ENCODE assay signal across 27 cellular contexts in the genomic region with DNA sequence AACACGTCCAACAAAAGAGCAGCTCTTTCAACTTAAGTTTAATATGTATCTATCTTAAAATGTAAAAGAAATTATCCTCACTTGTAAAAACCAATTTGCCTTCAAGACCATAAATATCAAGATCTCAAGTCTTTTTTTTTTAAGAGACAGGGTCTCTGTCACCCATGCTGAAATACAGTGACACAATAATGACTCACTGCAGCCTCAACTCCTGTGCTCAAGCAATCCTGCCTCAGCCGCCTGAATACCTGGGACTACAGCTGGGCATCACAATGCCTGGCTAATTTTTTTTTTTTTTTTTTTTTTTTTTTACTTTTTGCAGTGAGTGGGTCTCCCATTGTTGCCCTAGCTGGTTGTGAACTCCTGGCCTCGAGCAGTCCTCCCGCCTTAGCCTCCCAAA. TPM values are rescaled to one million over a fixed set of nuclear protein-coding genes. Genes with fewer than 3 reads are reported as not detected.
DNase-seq lines count a peak whose midpoint lies in the region; ATAC-seq, FAIRE-seq and TF ChIP-seq lines count a peak whose summit lies in the region.
"Had no signal": no experiment of that assay in that cellular context is flagged by ENCODE, and none has a peak within 500 bp of the region (broad histone marks: within the 10 kb centered on the region; RNA-seq: fewer than 3 reads in every experiment).

No MANE protein-coding gene starts in this region.

- intact Hi-C loops in kidney (cut with DNase I), result no loop called here

- no peaks in the 10 kb centered on the region for H3K4me1 ChIP-seq in kidney (ENCODE audit: control insufficient read depth in 1 of 2, insufficient read depth in 1 of 2, low read depth in 1 of 2, low read length in 2 of 2)
- H3K4me1 ChIP-seq: A549, uterus had no signal

- no peak overlapping the region for H3K9ac ChIP-seq in kidney (ENCODE audit: low read length in 2 of 2)

- no peak overlapping the region for H3K27ac ChIP-seq in kidney (ENCODE audit: low read depth in 2 of 2, low read length in 2 of 2)
- H3K27ac ChIP-seq: A549, heart left ventricle, thoracic aorta, uterus had no signal

- H3K4me1 Mint-ChIP-seq in activated T-cell treated with anti-CD3 and anti-CD28 coated beads, Interleukin-2, amount 50 U/mL, for 4 hours (ENCODE audit: low read depth), result peaks cover 48% of the 10 kb centered on the region
- peaks cover 60% of the 10 kb centered on the region for H3K4me1 Mint-ChIP-seq in activated T-cell treated with anti-CD3 and anti-CD28 coated beads, Interleukin-2, amount 50 U/mL, for 24 hours (ENCODE audit: low read depth)
- H3K4me1 Mint-ChIP-seq in stimulated activated effector memory CD8-positive, alpha-beta T cell treated with anti-CD3 and anti-CD28 coated beads, Interleukin-12 subunit alpha, Interleukin-12 subunit beta, amount 100 ng/mL, for 72 hours, result peaks cover 40% of the 10 kb centered on the region

- ATAC-seq in activated T-cell treated with anti-CD3 and anti-CD28 coated beads, Interleukin-2, amount 50 U/mL, for 4 hours, result peak; percentile 55 to 61
- peak; percentile 59 for ATAC-seq in stimulated activated effector memory CD8-positive, alpha-beta T cell treated with anti-CD3 and anti-CD28 coated beads, Interleukin-12 subunit alpha, Interleukin-12 subunit beta, amount 100 ng/mL, for 72 hours
- ATAC-seq: A549; activated CD4-positive, alpha-beta T cell treated with anti-CD3 and anti-CD28 coated beads for 36 hours; heart left ventricle had no signal

- no peaks in the 10 kb centered on the region for H3K9me3 Mint-ChIP-seq in activated T-cell treated with anti-CD3 and anti-CD28 coated beads, Interleukin-2, amount 50 U/mL, for 4 hours
- H3K9me3 Mint-ChIP-seq in activated T-cell treated with anti-CD3 and anti-CD28 coated beads, Interleukin-2, amount 50 U/mL, for 24 hours, result no peaks in the 10 kb centered on the region
- no peaks in the 10 kb centered on the region for H3K9me3 Mint-ChIP-seq in stimulated activated effector memory CD8-positive, alpha-beta T cell treated with anti-CD3 and anti-CD28 coated beads, Interleukin-12 subunit alpha, Interleukin-12 subunit beta, amount 100 ng/mL, for 72 hours
- H3K9me3 Mint-ChIP-seq: activated naive CD4-positive, alpha-beta T cell treated with anti-CD3 and anti-CD28 coated beads for 36 hours; stimulated activated naive CD8-positive, alpha-beta T cell treated with anti-CD3 and anti-CD28 coated beads, Interleukin-15, Interleukin-2, amounts not matched to agents 100 ng/mL and 50 ng/mL, for 24 hours had no signal

- no peak overlapping the region for H3K4me3 Mint-ChIP-seq in activated T-cell treated with anti-CD3 and anti-CD28 coated beads, Interleukin-2, amount 50 U/mL, for 4 hours
- H3K4me3 Mint-ChIP-seq in activated T-cell treated with anti-CD3 and anti-CD28 coated beads, Interleukin-2, amount 50 U/mL, for 24 hours, result no peak overlapping the region
- no peak overlapping the region for H3K4me3 Mint-ChIP-seq in stimulated activated effector memory CD8-positive, alpha-beta T cell treated with anti-CD3 and anti-CD28 coated beads, Interleukin-12 subunit alpha, Interleukin-12 subunit beta, amount 100 ng/mL, for 72 hours
- H3K4me3 Mint-ChIP-seq: activated CD4-positive, alpha-beta T cell treated with anti-CD3 and anti-CD28 coated beads for 36 hours; activated naive CD4-positive, alpha-beta T cell treated with anti-CD3 and anti-CD28 coated beads for 36 hours; stimulated activated naive CD8-positive, alpha-beta T cell treated with anti-CD3 and anti-CD28 coated beads, Interleukin-15, Interleukin-2, amounts not matched to agents 100 ng/mL and 50 ng/mL, for 24 hours had no signal

- no peak for TF ChIP-seq POLR2A in NB4 (IDR thresholded peaks at IDR 0.05; ENCODE audit: extremely low read depth, insufficient read length)

- H3K36me3 ChIP-seq in bronchial epithelial cell (ENCODE audit: control insufficient read depth, insufficient read depth, low read length) (no peaks in the 10 kb centered on the region), kidney (ENCODE audit: control insufficient read depth in 1 of 2, insufficient read depth in 2 of 2, low read length in 2 of 2) (no peaks in the 10 kb centered on the region)
- H3K36me3 ChIP-seq: thoracic aorta, uterus had no signal

- no peaks in the 10 kb centered on the region for H3K27me3 ChIP-seq in bronchial epithelial cell (ENCODE audit: control insufficient read depth, insufficient read depth, low read length)
- H3K27me3 ChIP-seq: heart left ventricle, uterus had no signal

- no peaks in the 10 kb centered on the region for H3K9me3 ChIP-seq in kidney (ENCODE audit: control insufficient read depth in 1 of 2, low read length in 2 of 2)
- H3K9me3 ChIP-seq: A549, heart left ventricle, thoracic aorta, uterus had no signal

- no peak overlapping the region for H3K4me3 ChIP-seq in NB4 (ENCODE audit: low read depth, low read length)
- no peak overlapping the region for H3K4me3 ChIP-seq in bronchial epithelial cell (ENCODE audit: low read depth, low read length)
- H3K4me3 ChIP-seq in kidney (ENCODE audit: low read length in 2 of 2), result no peak overlapping the region
- H3K4me3 ChIP-seq: A549, heart left ventricle, thoracic aorta, uterus had no signal

- no peak for FAIRE-seq in bronchial epithelial cell (lab: Jason Lieb, UNC)
- no peak for FAIRE-seq in kidney (lab: Jason Lieb, UNC)
- FAIRE-seq: A549, colon had no signal

- no peaks in the 10 kb centered on the region for H3K27me3 Mint-ChIP-seq in activated T-cell treated with anti-CD3 and anti-CD28 coated beads, Interleukin-2, amount 50 U/mL, for 4 hours (ENCODE audit: low read depth)
- no peaks in the 10 kb centered on the region for H3K27me3 Mint-ChIP-seq in activated T-cell treated with anti-CD3 and anti-CD28 coated beads, Interleukin-2, amount 50 U/mL, for 24 hours
- H3K27me3 Mint-ChIP-seq: activated CD4-positive, alpha-beta T cell treated with anti-CD3 and anti-CD28 coated beads for 36 hours; progenitor cell of endocrine pancreas; stimulated activated naive CD8-positive, alpha-beta T cell treated with anti-CD3 and anti-CD28 coated beads, Interleukin-15, Interleukin-2, amounts not matched to agents 100 ng/mL and 50 ng/mL, for 24 hours had no signal

- no peak for DNase-seq in activated T-cell treated with anti-CD3 and anti-CD28 coated beads, Interleukin-2, amount 50 U/mL, for 4 hours
- no peak for DNase-seq in activated T-cell treated with anti-CD3 and anti-CD28 coated beads, Interleukin-2, amount 50 U/mL, for 24 hours
- peak; percentile 36 for DNase-seq in NB4 (ENCODE audit: low read depth)
- peak; percentile 58 for DNase-seq in bronchial epithelial cell (ENCODE audit: low read depth)
- no peak for DNase-seq in stimulated activated effector memory CD8-positive, alpha-beta T cell treated with anti-CD3 and anti-CD28 coated beads, Interleukin-12 subunit alpha, Interleukin-12 subunit beta, amount 100 ng/mL, for 72 hours (ENCODE audit: low spot score in 2 of 2)
- DNase-seq in epidermal melanocyte (ENCODE audit: insufficient read length, low spot score), result no peak
- no peak for DNase-seq in DMS53 (lab: John Stamatoyannopoulos, UW)
- DNase-seq in kidney, result no peak
- DNase-seq: activated CD4-positive, alpha-beta T cell treated with anti-CD3 and anti-CD28 coated beads for 36 hours; activated naive CD4-positive, alpha-beta T cell treated with anti-CD3 and anti-CD28 coated beads for 36 hours; AML-193; amygdala; effector CD4-positive, alpha-beta T cell; erythroblast; heart left ventricle; NCI-H1105 treated with DMSO at 0.1 percent for 48 hours; NCI-H2029 treated with DMSO at 0.1 percent for 48 hours; NCI-H345; RPMI8226; stimulated activated CD4-positive, alpha-beta T cell treated with anti-CD3 and anti-CD28 coated beads, Interleukin-15, amount 100 ng/mL, for 24 hours; T-helper 1 cell; uterus had no signal

- H3K36me3 Mint-ChIP-seq in activated T-cell treated with anti-CD3 and anti-CD28 coated beads, Interleukin-2, amount 50 U/mL, for 4 hours (ENCODE audit: insufficient read depth), result peaks cover 3% of the 10 kb centered on the region
- peaks cover 5% of the 10 kb centered on the region for H3K36me3 Mint-ChIP-seq in activated T-cell treated with anti-CD3 and anti-CD28 coated beads, Interleukin-2, amount 50 U/mL, for 24 hours (ENCODE audit: low read depth)
- peaks cover 4% of the 10 kb centered on the region for H3K36me3 Mint-ChIP-seq in stimulated activated effector memory CD8-positive, alpha-beta T cell treated with anti-CD3 and anti-CD28 coated beads, Interleukin-12 subunit alpha, Interleukin-12 subunit beta, amount 100 ng/mL, for 72 hours

- no peak for TF ChIP-seq CTCF in NB4 (IDR thresholded peaks at IDR 0.05; ENCODE audit: low read depth, low read length)
- no peak for TF ChIP-seq CTCF in bronchial epithelial cell (IDR thresholded peaks at IDR 0.05; ENCODE audit: insufficient read depth, low read length, severe bottlenecking)
- TF ChIP-seq CTCF in kidney (IDR thresholded peaks at IDR 0.05; ENCODE audit: borderline replicate concordance, extremely low read depth, insufficient read depth), result no peak

- H3K27ac Mint-ChIP-seq in activated T-cell treated with anti-CD3 and anti-CD28 coated beads, Interleukin-2, amount 50 U/mL, for 24 hours, result no peak overlapping the region
- H3K27ac Mint-ChIP-seq in stimulated activated effector memory CD8-positive, alpha-beta T cell treated with anti-CD3 and anti-CD28 coated beads, Interleukin-12 subunit alpha, Interleukin-12 subunit beta, amount 100 ng/mL, for 72 hours, result no peak overlapping the region
- H3K27ac Mint-ChIP-seq: activated CD4-positive, alpha-beta T cell treated with anti-CD3 and anti-CD28 coated beads for 36 hours; activated naive CD4-positive, alpha-beta T cell treated with anti-CD3 and anti-CD28 coated beads for 36 hours; progenitor cell of endocrine pancreas; stimulated activated naive CD8-positive, alpha-beta T cell treated with anti-CD3 and anti-CD28 coated beads, Interleukin-15, Interleukin-2, amounts not matched to agents 100 ng/mL and 50 ng/mL, for 24 hours had no signal

RNA-seq across cellular contexts. Expression of a gene that starts 26.0 kb away (rescaled TPM):
- 10 to 100 TPM; 30.0 to 34.2 (median 31.0) TPM for total RNA-seq in activated T-cell treated with anti-CD3 and anti-CD28 coated beads, Interleukin-2, amount 50 U/mL, for 4 hours
- total RNA-seq in bronchial epithelial cell, result 51.9 and 98.7 TPM in 2 replicates
- total RNA-seq in kidney, result 50.1 TPM
- polyA plus RNA-seq in kidney (ENCODE audit: insufficient read depth, low read depth, low replicate concordance), result 4.6 TPM

Comparison
In these comparisons a context has a peak if more than half of its experiments do, and no peak if none do; other contexts are left out.
1. DNase-seq: peak in NB4 (single experiment) and bronchial epithelial cell (single experiment); none in activated T-cell treated with anti-CD3 and anti-CD28 coated beads, Interleukin-2, amount 50 U/mL, for 4 hours (single experiment), activated T-cell treated with anti-CD3 and anti-CD28 coated beads, Interleukin-2, amount 50 U/mL, for 24 hours (single experiment), stimulated activated effector memory CD8-positive, alpha-beta T cell treated with anti-CD3 and anti-CD28 coated beads, Interleukin-12 subunit alpha, Interleukin-12 subunit beta, amount 100 ng/mL, for 72 hours (0 of 2), epidermal melanocyte (single experiment), DMS53 (single experiment) and kidney (single experiment).